In genomic region chr22:38707984-38708383, GRCh38 we compare ENCODE assay signal across 2 cellular contexts.
TF ChIP-seq lines count a peak whose summit lies in the region.

No MANE protein-coding gene starts in this region.

TF ChIP-seq in IMR-90, 13 proteins besides CTCF, POLR2A, EP300 and RAD21:
- TF ChIP-seq RCOR1 (IDR thresholded peaks at IDR 0.05; ENCODE audit: insufficient replicate concordance, low read length) (no peak), CEBPB (IDR thresholded peaks at IDR 0.05; ENCODE audit: low read depth, low read length) (no peak), USF2 (IDR thresholded peaks at IDR 0.05; ENCODE audit: low read depth, low read length) (no peak), MXI1 (IDR thresholded peaks at IDR 0.05; ENCODE audit: borderline replicate concordance, low read depth, low read length) (no peak), FOS (IDR thresholded peaks at IDR 0.05; ENCODE audit: low read depth, low read length) (no peak), MAZ (IDR thresholded peaks at IDR 0.05; ENCODE audit: borderline replicate concordance, low read depth, low read length) (no peak), MAFK (IDR thresholded peaks at IDR 0.05; ENCODE audit: low read depth, low read length) (no peak), BHLHE40 (IDR thresholded peaks at IDR 0.05; ENCODE audit: low read depth, low read length) (no peak), NFE2L2 (IDR thresholded peaks at IDR 0.05; ENCODE audit: low read depth, low read length) (no peak), CHD1 (IDR thresholded peaks at IDR 0.05; ENCODE audit: low read depth, low read length) (no peak), SMC3 (IDR thresholded peaks at IDR 0.05; ENCODE audit: low read depth, low read length) (no peak), RFX5 (IDR thresholded peaks at IDR 0.05; ENCODE audit: low read depth, low read length) (no peak), ELK1 (IDR thresholded peaks at IDR 0.05; ENCODE audit: borderline replicate concordance, low read depth, low read length) (no peak)
TF ChIP-seq in IMR-90: peak in this region for 0.

TF ChIP-seq in GM12878, 131 proteins besides CTCF, POLR2A, EP300 and RAD21:
- no peak for TF ChIP-seq POU2F2 (IDR thresholded peaks at IDR 0.05; ENCODE audit: borderline replicate concordance, low read depth, low read length)
- TF ChIP-seq, protein P1, sequence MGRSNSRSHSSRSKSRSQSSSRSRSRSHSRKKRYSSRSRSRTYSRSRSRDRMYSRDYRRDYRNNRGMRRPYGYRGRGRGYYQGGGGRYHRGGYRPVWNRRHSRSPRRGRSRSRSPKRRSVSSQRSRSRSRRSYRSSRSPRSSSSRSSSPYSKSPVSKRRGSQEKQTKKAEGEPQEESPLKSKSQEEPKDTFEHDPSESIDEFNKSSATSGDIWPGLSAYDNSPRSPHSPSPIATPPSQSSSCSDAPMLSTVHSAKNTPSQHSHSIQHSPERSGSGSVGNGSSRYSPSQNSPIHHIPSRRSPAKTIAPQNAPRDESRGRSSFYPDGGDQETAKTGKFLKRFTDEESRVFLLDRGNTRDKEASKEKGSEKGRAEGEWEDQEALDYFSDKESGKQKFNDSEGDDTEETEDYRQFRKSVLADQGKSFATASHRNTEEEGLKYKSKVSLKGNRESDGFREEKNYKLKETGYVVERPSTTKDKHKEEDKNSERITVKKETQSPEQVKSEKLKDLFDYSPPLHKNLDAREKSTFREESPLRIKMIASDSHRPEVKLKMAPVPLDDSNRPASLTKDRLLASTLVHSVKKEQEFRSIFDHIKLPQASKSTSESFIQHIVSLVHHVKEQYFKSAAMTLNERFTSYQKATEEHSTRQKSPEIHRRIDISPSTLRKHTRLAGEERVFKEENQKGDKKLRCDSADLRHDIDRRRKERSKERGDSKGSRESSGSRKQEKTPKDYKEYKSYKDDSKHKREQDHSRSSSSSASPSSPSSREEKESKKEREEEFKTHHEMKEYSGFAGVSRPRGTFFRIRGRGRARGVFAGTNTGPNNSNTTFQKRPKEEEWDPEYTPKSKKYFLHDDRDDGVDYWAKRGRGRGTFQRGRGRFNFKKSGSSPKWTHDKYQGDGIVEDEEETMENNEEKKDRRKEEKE (IDR thresholded peaks at IDR 0.05): no peak
- TF ChIP-seq IRF4 (IDR thresholded peaks at IDR 0.05; ENCODE audit: low read depth, low read length): no peak
- TF ChIP-seq BCL3 (IDR thresholded peaks at IDR 0.05; ENCODE audit: borderline replicate concordance, insufficient read depth, low read depth, low read length, poor library complexity, severe bottlenecking): no peak
- TF ChIP-seq JUNB (IDR thresholded peaks at IDR 0.05): no peak
- TF ChIP-seq CEBPB (IDR thresholded peaks at IDR 0.05; ENCODE audit: borderline replicate concordance in 1 of 2, low read depth in 2 of 2, low read length in 2 of 2): no peak
- no peak for TF ChIP-seq BHLHE40 (IDR thresholded peaks at IDR 0.05; ENCODE audit: borderline replicate concordance in 1 of 2, low read depth in 2 of 2, low read length in 1 of 2)
- TF ChIP-seq CBX5 (IDR thresholded peaks at IDR 0.05; ENCODE audit: low read depth): no peak
- TF ChIP-seq SP1 (IDR thresholded peaks at IDR 0.05; ENCODE audit: low read depth, low read length): no peak
- TF ChIP-seq, protein P2, sequence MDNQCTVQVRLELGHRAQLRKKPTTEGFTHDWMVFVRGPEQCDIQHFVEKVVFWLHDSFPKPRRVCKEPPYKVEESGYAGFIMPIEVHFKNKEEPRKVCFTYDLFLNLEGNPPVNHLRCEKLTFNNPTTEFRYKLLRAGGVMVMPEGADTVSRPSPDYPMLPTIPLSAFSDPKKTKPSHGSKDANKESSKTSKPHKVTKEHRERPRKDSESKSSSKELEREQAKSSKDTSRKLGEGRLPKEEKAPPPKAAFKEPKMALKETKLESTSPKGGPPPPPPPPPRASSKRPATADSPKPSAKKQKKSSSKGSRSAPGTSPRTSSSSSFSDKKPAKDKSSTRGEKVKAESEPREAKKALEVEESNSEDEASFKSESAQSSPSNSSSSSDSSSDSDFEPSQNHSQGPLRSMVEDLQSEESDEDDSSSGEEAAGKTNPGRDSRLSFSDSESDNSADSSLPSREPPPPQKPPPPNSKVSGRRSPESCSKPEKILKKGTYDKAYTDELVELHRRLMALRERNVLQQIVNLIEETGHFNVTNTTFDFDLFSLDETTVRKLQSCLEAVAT (IDR thresholded peaks at IDR 0.05): no peak
- TF ChIP-seq YBX1 (IDR thresholded peaks at IDR 0.05): no peak
- TF ChIP-seq ZNF274 (IDR thresholded peaks at IDR 0.05; ENCODE audit: insufficient read depth, insufficient read length): no peak
- TF ChIP-seq, protein P3, sequence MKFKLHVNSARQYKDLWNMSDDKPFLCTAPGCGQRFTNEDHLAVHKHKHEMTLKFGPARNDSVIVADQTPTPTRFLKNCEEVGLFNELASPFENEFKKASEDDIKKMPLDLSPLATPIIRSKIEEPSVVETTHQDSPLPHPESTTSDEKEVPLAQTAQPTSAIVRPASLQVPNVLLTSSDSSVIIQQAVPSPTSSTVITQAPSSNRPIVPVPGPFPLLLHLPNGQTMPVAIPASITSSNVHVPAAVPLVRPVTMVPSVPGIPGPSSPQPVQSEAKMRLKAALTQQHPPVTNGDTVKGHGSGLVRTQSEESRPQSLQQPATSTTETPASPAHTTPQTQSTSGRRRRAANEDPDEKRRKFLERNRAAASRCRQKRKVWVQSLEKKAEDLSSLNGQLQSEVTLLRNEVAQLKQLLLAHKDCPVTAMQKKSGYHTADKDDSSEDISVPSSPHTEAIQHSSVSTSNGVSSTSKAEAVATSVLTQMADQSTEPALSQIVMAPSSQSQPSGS (IDR thresholded peaks at IDR 0.05; ENCODE audit: low read length): no peak
- TF ChIP-seq MAX (IDR thresholded peaks at IDR 0.05; ENCODE audit: low read depth, low read length): no peak
